In genomic region chr14:21846227-21846885, GRCh38 we compare ENCODE assay signal across 8 cellular contexts.
DNase-seq lines count a peak whose midpoint lies in the region; ATAC-seq and TF ChIP-seq lines count a peak whose summit lies in the region.

No MANE protein-coding gene starts in this region.

- POLR2A ChIA-PET in AG04450 (lab: Yijun Ruan, JAX): no interaction called here

- no peaks in the 10 kb centered on the region for H3K9me3 ChIP-seq in AG04450 (ENCODE audit: control insufficient read depth, insufficient read depth, low read length)

- CTCF ChIA-PET in AG04450 (lab: Charles Lee): interaction anchor here (0.5 to 1.4 kb wide), 4 partner anchors 9 to 72 kb away, joined by 3 to 4 read pairs (median 3); no protein-coding TSS in a partner anchor

- H3K4me3 Mint-ChIP-seq in activated T-cell treated with anti-CD3 and anti-CD28 coated beads, Interleukin-2, amount 50 U/mL, for 72 hours: peak overlapping the region; percentile 78 to 87
- H3K4me3 Mint-ChIP-seq in immature natural killer cell: no peak overlapping the region

- H3K27me3 Mint-ChIP-seq in activated T-cell treated with anti-CD3 and anti-CD28 coated beads, Interleukin-2, amount 50 U/mL, for 72 hours (ENCODE audit: low read depth): peaks cover 25% of the 10 kb centered on the region
- H3K27me3 Mint-ChIP-seq in immature natural killer cell (ENCODE audit: low read depth in 3 of 3): peaks cover 11 to 26% (median 13%) of the 10 kb centered on the region in 3 donors

- ATAC-seq in GM18873 (IDR thresholded peaks at IDR 0.05; ENCODE audit: low FRiP score, unreplicated experiment) (peak; percentile 46), GM21367 (IDR thresholded peaks at IDR 0.05; ENCODE audit: unreplicated experiment) (no peak)
- peak; percentile 81 to 84 for ATAC-seq in activated T-cell treated with anti-CD3 and anti-CD28 coated beads, Interleukin-2, amount 50 U/mL, for 72 hours (replicated peaks in 1 of 2)

- DNase-seq in AG04450 (ENCODE audit: low read depth, low spot score): no peak
- peak; percentile 56 for DNase-seq in OCI-M1 (lab: John Stamatoyannopoulos, UW)
- DNase-seq in activated T-cell treated with anti-CD3 and anti-CD28 coated beads, Interleukin-2, amount 50 U/mL, for 72 hours: peak; percentile 73 to 79
- DNase-seq in immature natural killer cell: peak; percentile 39 to 54 (median 40)
- peak; percentile 45 to 71 (median 54) for DNase-seq in stimulated activated CD4-positive, alpha-beta T cell treated with anti-CD3 and anti-CD28 coated beads, TNF-alpha, amount 100 ng/mL, for 48 hours (ENCODE audit: low read depth in 3 of 3)
- no peak for DNase-seq in NCI-H128 (lab: John Stamatoyannopoulos, UW; ENCODE audit: unreplicated experiment)

- no peak overlapping the region for H3K27ac ChIP-seq in AG04450 (ENCODE audit: low read depth, low read length)

- peak; percentile 49 for TF ChIP-seq CTCF in AG04450 (IDR thresholded peaks at IDR 0.05; ENCODE audit: low read depth, low read length)

- H3K9me3 Mint-ChIP-seq in activated T-cell treated with anti-CD3 and anti-CD28 coated beads, Interleukin-2, amount 50 U/mL, for 72 hours: no peaks in the 10 kb centered on the region
- H3K9me3 Mint-ChIP-seq in immature natural killer cell: no peaks in the 10 kb centered on the region

- peak overlapping the region; percentile 89 for H3K27ac Mint-ChIP-seq in activated T-cell treated with anti-CD3 and anti-CD28 coated beads, Interleukin-2, amount 50 U/mL, for 72 hours
- no peak overlapping the region for H3K27ac Mint-ChIP-seq in immature natural killer cell

- H3K4me1 Mint-ChIP-seq in activated T-cell treated with anti-CD3 and anti-CD28 coated beads, Interleukin-2, amount 50 U/mL, for 72 hours (ENCODE audit: low read depth): peaks cover 11% of the 10 kb centered on the region
- H3K4me1 Mint-ChIP-seq in immature natural killer cell: no peaks in the 10 kb centered on the region

- H3K27me3 ChIP-seq in AG04450 (ENCODE audit: control insufficient read depth, insufficient read depth, low read length): no peaks in the 10 kb centered on the region

- H3K4me3 ChIP-seq in AG04450 (ENCODE audit: low read depth, low read length): no peak overlapping the region

- no peaks in the 10 kb centered on the region for H3K36me3 Mint-ChIP-seq in activated T-cell treated with anti-CD3 and anti-CD28 coated beads, Interleukin-2, amount 50 U/mL, for 72 hours (ENCODE audit: insufficient read depth in 2 of 2)
- no peaks in the 10 kb centered on the region for H3K36me3 Mint-ChIP-seq in immature natural killer cell

Comparison
In these comparisons a context has a peak if more than half of its experiments do, and no peak if none do; other contexts are left out.
1. DNase-seq: peak in OCI-M1 (single experiment), activated T-cell treated with anti-CD3 and anti-CD28 coated beads, Interleukin-2, amount 50 U/mL, for 72 hours (2 of 2), immature natural killer cell (3 of 3) and stimulated activated CD4-positive, alpha-beta T cell treated with anti-CD3 and anti-CD28 coated beads, TNF-alpha, amount 100 ng/mL, for 48 hours (3 of 3); none in AG04450 (single experiment) and NCI-H128 (single experiment).
2. H3K4me3 Mint-ChIP-seq: peak in activated T-cell treated with anti-CD3 and anti-CD28 coated beads, Interleukin-2, amount 50 U/mL, for 72 hours (2 of 2); none in immature natural killer cell (0 of 5).